1 cellular context compared by ENCODE assay signal in genomic region chr11:76542436-76542835, GRCh38.
TF ChIP-seq lines count a peak whose summit lies in the region.

No MANE protein-coding gene starts in this region.

TF ChIP-seq in GM12878, 131 proteins besides CTCF, POLR2A, EP300 and RAD21 (continued from another document):
- TF ChIP-seq USF1 (IDR thresholded peaks at IDR 0.05; ENCODE audit: borderline replicate concordance, extremely low read length, insufficient read depth, low read depth, low read length) = no peak
- TF ChIP-seq POU2F2 (IDR thresholded peaks at IDR 0.05; ENCODE audit: borderline replicate concordance, low read depth, low read length) = no peak
- TF ChIP-seq CEBPZ (IDR thresholded peaks at IDR 0.05; ENCODE audit: low read depth, low read length) = no peak
- no peak for TF ChIP-seq ZBED1 (IDR thresholded peaks at IDR 0.05; ENCODE audit: borderline replicate concordance)
- no peak for TF ChIP-seq SMAD1 (IDR thresholded peaks at IDR 0.05; ENCODE audit: low read depth, partially characterized antibody)
- TF ChIP-seq YY1 (IDR thresholded peaks at IDR 0.05; ENCODE audit: low read depth, low read length) = no peak
- no peak for TF ChIP-seq PAX5 (IDR thresholded peaks at IDR 0.05; ENCODE audit: borderline replicate concordance, low read depth, low read length)
- TF ChIP-seq STAT3 (IDR thresholded peaks at IDR 0.05; ENCODE audit: low read depth, low read length) = no peak
- no peak for TF ChIP-seq KDM1A (IDR thresholded peaks at IDR 0.05; ENCODE audit: borderline replicate concordance)
- no peak for TF ChIP-seq SKIL (IDR thresholded peaks at IDR 0.05; ENCODE audit: low read depth, poor library complexity, severe bottlenecking)
- TF ChIP-seq TBL1XR1 (IDR thresholded peaks at IDR 0.05; ENCODE audit: low read depth, low read length) = no peak
- no peak for TF ChIP-seq EZH2 (IDR thresholded peaks at IDR 0.05; ENCODE audit: borderline replicate concordance, control insufficient read depth, low read depth, low read length)
- no peak for TF ChIP-seq BCLAF1 (IDR thresholded peaks at IDR 0.05)
- TF ChIP-seq POLR2AphosphoS5 (IDR thresholded peaks at IDR 0.05; ENCODE audit: low read length) = no peak
- no peak for TF ChIP-seq RELB (IDR thresholded peaks at IDR 0.05; ENCODE audit: low read depth)
- no peak for TF ChIP-seq SREBF2 (IDR thresholded peaks at IDR 0.05; ENCODE audit: low read length)
- no peak for TF ChIP-seq RELA (IDR thresholded peaks at IDR 0.05; ENCODE audit: borderline replicate concordance, partially characterized antibody)
